8 cellular contexts compared by ENCODE assay signal in genomic region chr3:98593046-98593936, GRCh38. TPM values are rescaled to one million over a fixed set of nuclear protein-coding genes. Genes with fewer than 3 reads are reported as not detected.
DNase-seq lines count a peak whose midpoint lies in the region; ATAC-seq and TF ChIP-seq lines count a peak whose summit lies in the region.

CPOX (minus strand) TSS chr3:98593611; CDS start chr3:98593504, 107 bp downstream.

- H3K9me3 ChIP-seq in HUES48 (ENCODE audit: control insufficient read depth, insufficient read depth, low read length): no peaks in the 10 kb centered on the region
- no peaks in the 10 kb centered on the region for H3K9me3 ChIP-seq in OCI-LY3 (ENCODE audit: insufficient read depth, low read length)

- peak within 1 kb of the TSS; percentile 64 for H3K9ac ChIP-seq in HUES48 (ENCODE audit: low read depth, low read length)
- H3K9ac ChIP-seq in OCI-LY3 (ENCODE audit: low read length): peak within 1 kb of the TSS; percentile 72

- H3K36me3 ChIP-seq in HUES48 (ENCODE audit: control insufficient read depth, insufficient read depth, low read length) (peaks cover 32% of the 10 kb centered on the region), OCI-LY3 (replicated peaks; ENCODE audit: low read depth, low read length) (no peaks in the 10 kb centered on the region)

- H3K4me1 ChIP-seq in HUES48 (ENCODE audit: control insufficient read depth, insufficient read depth, low read length) (0 out of 2 replicates have a peak, but pooled peaks cover 11% of the 10 kb centered on the region), OCI-LY3 (ENCODE audit: low read length) (peaks cover 13% of the 10 kb centered on the region)

- H3K79me2 ChIP-seq in OCI-LY3 (ENCODE audit: low read length): no peaks in the 10 kb centered on the region

- H2AFZ ChIP-seq in OCI-LY3 (ENCODE audit: low read depth, low read length): peak within 1 kb of the TSS; percentile 99

- peak; percentile 94 for ATAC-seq in GM21423 (IDR thresholded peaks at IDR 0.05; ENCODE audit: unreplicated experiment)

- peak within 1 kb of the TSS; percentile 81 for H3K4me3 ChIP-seq in HUES48 (ENCODE audit: low read depth, low read length)
- H3K4me3 ChIP-seq in OCI-LY3 (ENCODE audit: low read length): peak within 1 kb of the TSS; percentile 90
- H3K4me3 ChIP-seq in epithelial cell of esophagus (ENCODE audit: low read length): peak within 1 kb of the TSS; percentile 72

- H4K20me1 ChIP-seq in OCI-LY3 (ENCODE audit: insufficient read depth, low read length): no peaks in the 10 kb centered on the region

- peak within 1 kb of the TSS; percentile 90 for H3K4me2 ChIP-seq in OCI-LY3 (ENCODE audit: low read length)

- TF ChIP-seq CTCF in OCI-LY3 (IDR thresholded peaks at IDR 0.05; ENCODE audit: low read depth, low read length): no peak
- no peak for TF ChIP-seq CTCF in epithelial cell of esophagus (IDR thresholded peaks at IDR 0.05; ENCODE audit: insufficient read depth, low read depth, low read length, missing control alignments)

- no peaks in the 10 kb centered on the region for H3K27me3 ChIP-seq in HUES48 (ENCODE audit: control insufficient read depth, insufficient read depth, low read length)
- peaks cover 10% of the 10 kb centered on the region; the same call in 1 of the 2 replicates for H3K27me3 ChIP-seq in OCI-LY3 (ENCODE audit: low read depth, low read length)

- DNase-seq in D341Med (ENCODE audit: low spot score) (peak; percentile 93), activated T-cell treated with anti-CD3 and anti-CD28 coated beads for 24 hours (ENCODE audit: low read depth) (peak; percentile 82), epithelial cell of esophagus (ENCODE audit: low read depth) (peak; percentile 93), mucosa of gallbladder (ENCODE audit: low spot score) (peak; percentile 91)
- peak; percentile 81 for DNase-seq in stimulated activated CD8-positive, alpha-beta memory T cell treated with anti-CD3 and anti-CD28 coated beads, Interleukin-4, amount 100 ng/mL, for 24 hours (ENCODE audit: low read depth)

- H3K27ac ChIP-seq in HUES48 (ENCODE audit: low read depth, low read length) (peak within 1 kb of the TSS; percentile 50), OCI-LY3 (ENCODE audit: low read length) (no peak within 1 kb of the TSS)

RNA-seq across cellular contexts. Expression of gene CPOX, which starts in this region (rescaled TPM):
- 16.7 TPM for total RNA-seq in mucosa of gallbladder
